1 cellular context compared by ENCODE assay signal in the genomic region with DNA sequence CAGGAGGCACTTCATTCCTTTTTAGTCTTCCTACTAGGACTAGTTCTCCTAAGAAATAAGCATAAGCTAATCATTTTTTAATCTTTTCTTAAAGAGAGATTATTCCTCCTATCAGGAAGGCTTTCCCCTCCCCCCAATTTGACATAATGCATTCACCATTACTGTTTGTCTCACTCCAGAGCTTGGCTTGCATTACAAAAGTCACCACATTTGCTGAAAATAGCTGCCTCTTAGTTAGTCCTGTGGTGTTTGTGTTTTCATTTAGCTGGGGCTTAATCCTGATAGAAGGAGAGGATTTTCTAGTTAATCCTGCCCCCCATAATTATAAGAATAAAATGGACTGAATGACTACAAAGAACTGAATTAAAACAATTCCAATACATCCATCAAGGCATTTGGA.
TF ChIP-seq lines count a peak whose summit lies in the region.

No MANE protein-coding gene starts in this region.

TF ChIP-seq in WTC11, 78 proteins besides CTCF, POLR2A, EP300 and RAD21 (continued from another document):
- TF ChIP-seq, protein P1, sequence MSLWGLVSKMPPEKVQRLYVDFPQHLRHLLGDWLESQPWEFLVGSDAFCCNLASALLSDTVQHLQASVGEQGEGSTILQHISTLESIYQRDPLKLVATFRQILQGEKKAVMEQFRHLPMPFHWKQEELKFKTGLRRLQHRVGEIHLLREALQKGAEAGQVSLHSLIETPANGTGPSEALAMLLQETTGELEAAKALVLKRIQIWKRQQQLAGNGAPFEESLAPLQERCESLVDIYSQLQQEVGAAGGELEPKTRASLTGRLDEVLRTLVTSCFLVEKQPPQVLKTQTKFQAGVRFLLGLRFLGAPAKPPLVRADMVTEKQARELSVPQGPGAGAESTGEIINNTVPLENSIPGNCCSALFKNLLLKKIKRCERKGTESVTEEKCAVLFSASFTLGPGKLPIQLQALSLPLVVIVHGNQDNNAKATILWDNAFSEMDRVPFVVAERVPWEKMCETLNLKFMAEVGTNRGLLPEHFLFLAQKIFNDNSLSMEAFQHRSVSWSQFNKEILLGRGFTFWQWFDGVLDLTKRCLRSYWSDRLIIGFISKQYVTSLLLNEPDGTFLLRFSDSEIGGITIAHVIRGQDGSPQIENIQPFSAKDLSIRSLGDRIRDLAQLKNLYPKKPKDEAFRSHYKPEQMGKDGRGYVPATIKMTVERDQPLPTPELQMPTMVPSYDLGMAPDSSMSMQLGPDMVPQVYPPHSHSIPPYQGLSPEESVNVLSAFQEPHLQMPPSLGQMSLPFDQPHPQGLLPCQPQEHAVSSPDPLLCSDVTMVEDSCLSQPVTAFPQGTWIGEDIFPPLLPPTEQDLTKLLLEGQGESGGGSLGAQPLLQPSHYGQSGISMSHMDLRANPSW (CRISPR knock-in tag; conservative IDR thresholded peaks at IDR 0.05; ENCODE audit: low read depth) = no peak
- TF ChIP-seq ZNF671 (CRISPR knock-in tag; IDR thresholded peaks at IDR 0.05) = no peak
- TF ChIP-seq NFYB (CRISPR knock-in tag; conservative IDR thresholded peaks at IDR 0.05; ENCODE audit: low read depth) = no peak
- TF ChIP-seq, protein P2, sequence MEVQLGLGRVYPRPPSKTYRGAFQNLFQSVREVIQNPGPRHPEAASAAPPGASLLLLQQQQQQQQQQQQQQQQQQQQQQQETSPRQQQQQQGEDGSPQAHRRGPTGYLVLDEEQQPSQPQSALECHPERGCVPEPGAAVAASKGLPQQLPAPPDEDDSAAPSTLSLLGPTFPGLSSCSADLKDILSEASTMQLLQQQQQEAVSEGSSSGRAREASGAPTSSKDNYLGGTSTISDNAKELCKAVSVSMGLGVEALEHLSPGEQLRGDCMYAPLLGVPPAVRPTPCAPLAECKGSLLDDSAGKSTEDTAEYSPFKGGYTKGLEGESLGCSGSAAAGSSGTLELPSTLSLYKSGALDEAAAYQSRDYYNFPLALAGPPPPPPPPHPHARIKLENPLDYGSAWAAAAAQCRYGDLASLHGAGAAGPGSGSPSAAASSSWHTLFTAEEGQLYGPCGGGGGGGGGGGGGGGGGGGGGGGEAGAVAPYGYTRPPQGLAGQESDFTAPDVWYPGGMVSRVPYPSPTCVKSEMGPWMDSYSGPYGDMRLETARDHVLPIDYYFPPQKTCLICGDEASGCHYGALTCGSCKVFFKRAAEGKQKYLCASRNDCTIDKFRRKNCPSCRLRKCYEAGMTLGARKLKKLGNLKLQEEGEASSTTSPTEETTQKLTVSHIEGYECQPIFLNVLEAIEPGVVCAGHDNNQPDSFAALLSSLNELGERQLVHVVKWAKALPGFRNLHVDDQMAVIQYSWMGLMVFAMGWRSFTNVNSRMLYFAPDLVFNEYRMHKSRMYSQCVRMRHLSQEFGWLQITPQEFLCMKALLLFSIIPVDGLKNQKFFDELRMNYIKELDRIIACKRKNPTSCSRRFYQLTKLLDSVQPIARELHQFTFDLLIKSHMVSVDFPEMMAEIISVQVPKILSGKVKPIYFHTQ (CRISPR knock-in tag; IDR thresholded peaks at IDR 0.05) = no peak
- TF ChIP-seq NFE2L1 (CRISPR knock-in tag; IDR thresholded peaks at IDR 0.05) = no peak
- TF ChIP-seq, protein P3, sequence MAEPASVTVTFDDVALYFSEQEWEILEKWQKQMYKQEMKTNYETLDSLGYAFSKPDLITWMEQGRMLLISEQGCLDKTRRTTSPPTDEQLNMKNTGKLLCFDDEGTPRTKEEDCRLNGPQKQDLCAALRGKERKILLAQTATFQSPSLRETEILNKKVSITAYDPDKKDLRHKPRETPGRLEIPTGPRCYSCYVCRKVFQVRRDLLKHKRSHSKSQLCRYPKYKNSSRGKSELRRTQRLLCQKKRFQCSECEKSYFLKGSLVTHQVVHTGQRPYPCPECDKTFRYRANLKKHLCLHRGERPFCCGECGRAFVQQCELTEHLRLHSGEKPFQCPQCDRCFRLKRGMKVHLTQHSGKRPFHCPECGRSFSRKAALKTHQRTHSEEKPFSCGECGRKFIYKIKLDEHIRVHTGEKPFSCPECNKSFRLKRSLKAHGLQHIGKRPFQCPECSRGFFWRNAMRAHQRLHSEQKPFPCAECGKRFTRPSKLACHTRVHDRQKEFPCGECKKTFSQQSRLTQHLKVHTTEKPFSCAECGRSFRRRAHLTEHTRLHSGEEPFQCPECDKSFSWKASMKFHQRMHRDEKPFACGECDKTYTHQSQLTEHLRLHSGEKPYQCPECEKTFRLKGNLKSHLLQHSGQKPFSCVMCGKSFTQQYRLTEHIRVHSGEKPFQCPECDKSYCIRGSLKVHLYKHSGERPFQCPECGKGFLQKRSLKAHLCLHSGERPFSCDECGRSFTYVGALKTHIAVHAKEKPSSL (CRISPR knock-in tag; conservative IDR thresholded peaks at IDR 0.05) = no peak
- TF ChIP-seq, protein P4, sequence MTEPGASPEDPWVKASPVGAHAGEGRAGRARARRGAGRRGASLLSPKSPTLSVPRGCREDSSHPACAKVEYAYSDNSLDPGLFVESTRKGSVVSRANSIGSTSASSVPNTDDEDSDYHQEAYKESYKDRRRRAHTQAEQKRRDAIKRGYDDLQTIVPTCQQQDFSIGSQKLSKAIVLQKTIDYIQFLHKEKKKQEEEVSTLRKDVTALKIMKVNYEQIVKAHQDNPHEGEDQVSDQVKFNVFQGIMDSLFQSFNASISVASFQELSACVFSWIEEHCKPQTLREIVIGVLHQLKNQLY (CRISPR knock-in tag; IDR thresholded peaks at IDR 0.05) = no peak
- TF ChIP-seq NR3C1 (CRISPR knock-in tag; conservative IDR thresholded peaks at IDR 0.05; ENCODE audit: low read depth) = no peak
- TF ChIP-seq, protein P5, sequence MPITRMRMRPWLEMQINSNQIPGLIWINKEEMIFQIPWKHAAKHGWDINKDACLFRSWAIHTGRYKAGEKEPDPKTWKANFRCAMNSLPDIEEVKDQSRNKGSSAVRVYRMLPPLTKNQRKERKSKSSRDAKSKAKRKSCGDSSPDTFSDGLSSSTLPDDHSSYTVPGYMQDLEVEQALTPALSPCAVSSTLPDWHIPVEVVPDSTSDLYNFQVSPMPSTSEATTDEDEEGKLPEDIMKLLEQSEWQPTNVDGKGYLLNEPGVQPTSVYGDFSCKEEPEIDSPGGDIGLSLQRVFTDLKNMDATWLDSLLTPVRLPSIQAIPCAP (CRISPR knock-in tag; IDR thresholded peaks at IDR 0.05) = no peak
